14 cellular contexts compared by ENCODE assay signal in the genomic region with DNA sequence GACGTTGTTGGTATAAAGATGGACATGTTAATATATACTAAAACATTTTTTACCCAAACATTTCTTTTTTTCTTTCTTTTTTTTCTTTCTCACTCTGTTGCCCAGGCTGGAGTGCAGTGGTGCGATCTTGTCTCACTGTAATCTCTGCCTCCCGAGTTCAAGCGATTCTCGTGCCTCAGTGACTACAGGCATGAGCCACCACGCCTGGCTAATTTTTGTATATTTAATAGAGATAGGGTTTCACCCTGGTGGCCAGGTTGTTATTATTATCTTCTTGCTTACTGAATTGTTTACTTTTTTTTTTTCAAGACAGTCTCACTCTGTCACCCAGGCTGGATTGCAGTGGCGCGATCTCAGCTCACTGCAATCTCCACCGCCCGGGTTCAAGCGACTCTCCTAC.
"Had no signal": no experiment of that assay in that cellular context is flagged by ENCODE, and none has a peak within 500 bp of the region (broad histone marks: within the 10 kb centered on the region; RNA-seq: fewer than 3 reads in every experiment).

No MANE protein-coding gene starts in this region.

- H3K9me3 Mint-ChIP-seq: naive B cell had no signal

- H3K27me3 ChIP-seq: neutrophil had no signal

- H3K9me3 ChIP-seq: neutrophil, psoas muscle had no signal

- H3K27ac ChIP-seq: coronary artery, neutrophil, psoas muscle had no signal

- H3K27ac Mint-ChIP-seq: endodermal cell, type B pancreatic cell had no signal

- H3K36me3 Mint-ChIP-seq: naive B cell, type B pancreatic cell had no signal

- DNase-seq: effector CD4-positive, alpha-beta T cell; endodermal cell; left cardiac atrium; left ventricle myocardium superior; mesendoderm; naive B cell; psoas muscle; stimulated activated CD4-positive, alpha-beta T cell treated with anti-CD3 and anti-CD28 coated beads, Interleukin-2, amount 100 ng/mL, for 24 hours; stimulated activated naive CD4-positive, alpha-beta T cell treated with Interleukin-2 at 50 U/mL for 16 hours had no signal

- H3K36me3 ChIP-seq: neutrophil had no signal

- H3K4me3 Mint-ChIP-seq: endodermal cell, naive B cell, type B pancreatic cell had no signal

- ATAC-seq: left cardiac atrium, left ventricle myocardium superior, psoas muscle, sciatic nerve had no signal

- H3K4me1 ChIP-seq: psoas muscle had no signal

- H3K4me3 ChIP-seq: coronary artery, lung, psoas muscle had no signal
